ENCODE assay signal across 23 cellular contexts in genomic region chr7:747186-747585, GRCh38. TPM values are rescaled to one million over a fixed set of nuclear protein-coding genes. Genes with fewer than 3 reads are reported as not detected.
DNase-seq lines count a peak whose midpoint lies in the region; ATAC-seq, FAIRE-seq and TF ChIP-seq lines count a peak whose summit lies in the region.
"Had no signal": no experiment of that assay in that cellular context is flagged by ENCODE, and none has a peak within 500 bp of the region (broad histone marks: within the 10 kb centered on the region; RNA-seq: fewer than 3 reads in every experiment).

No MANE protein-coding gene starts in this region.

- no peak for DNase-seq in Caco-2
- DNase-seq in WERI-Rb-1 = peak; percentile 7
- peak; percentile 26 for DNase-seq in kidney
- no peak for DNase-seq in trophoblast cell
- DNase-seq in activated naive CD4-positive, alpha-beta T cell treated with anti-CD3 and anti-CD28 coated beads for 36 hours = no peak
- DNase-seq in G401 (ENCODE audit: low spot score) = no peak
- no peak for DNase-seq in NCI-H510A (lab: John Stamatoyannopoulos, UW)
- DNase-seq: CD4-positive, CD25-positive, alpha-beta regulatory T cell; DMS 273 treated with DMSO at 0.1 percent for 48 hours; DND-41; IMR-90; NCI-H1092 treated with DMSO at 0.1 percent for 48 hours; NCI-H1436 treated with DMSO at 0.1 percent for 48 hours; NCI-H1930; NCI-H2227 treated with DMSO at 0.1 percent for 48 hours; NCI-H510A treated with DMSO at 0.1 percent for 48 hours; NCI-H748 treated with DMSO at 0.1 percent for 48 hours had no signal

- no peaks in the 10 kb centered on the region for H3K79me1 ChIP-seq in trophoblast cell (ENCODE audit: low read length)

- CTCF ChIA-PET in Caco-2 (lab: Charles Lee) = no interaction called here
- CTCF ChIA-PET in activated naive CD4-positive, alpha-beta T cell treated with anti-CD3 and anti-CD28 coated beads for 36 hours (lab: Charles Lee) = no interaction called here

- intact Hi-C loops in Caco-2 (cut with micrococcal nuclease; ENCODE audit: unreplicated experiment) = no loop called here
- intact Hi-C loops in kidney (cut with DNase I) = no loop called here
- intact Hi-C loops in activated naive CD4-positive, alpha-beta T cell treated with anti-CD3 and anti-CD28 coated beads for 36 hours (cut with micrococcal nuclease) = no loop called here

- no peak overlapping the region for H3K9ac ChIP-seq in kidney (ENCODE audit: low read length in 2 of 2)
- no peak overlapping the region for H3K9ac ChIP-seq in trophoblast cell (ENCODE audit: low read length)
- H3K9ac ChIP-seq: KMS-11 had no signal

- H3K4ac ChIP-seq in trophoblast cell (ENCODE audit: low read depth, low read length) = no peak overlapping the region

- H4K12ac ChIP-seq in trophoblast cell (ENCODE audit: low read depth, low read length) = no peak overlapping the region

- H3K36me3 ChIP-seq in Caco-2 (ENCODE audit: control insufficient read depth, insufficient read depth, low read length) (no peaks in the 10 kb centered on the region; the same call in 1 of the 2 replicates), WERI-Rb-1 (peaks cover 25% of the 10 kb centered on the region), kidney (ENCODE audit: control insufficient read depth in 1 of 2, insufficient read depth in 2 of 2, low read length in 2 of 2) (peaks cover 5 to 8% of the 10 kb centered on the region in 2 donors), trophoblast cell (ENCODE audit: control insufficient read depth in 1 of 2, insufficient read depth in 2 of 2, low read length in 2 of 2) (peaks cover 12 to 18% of the 10 kb centered on the region in 2 experiments)

- no peak overlapping the region for H4K91ac ChIP-seq in trophoblast cell (ENCODE audit: low read depth, low read length)

- H3K4me3 Mint-ChIP-seq in Caco-2 (ENCODE audit: unreplicated experiment) = no peak overlapping the region
- H3K4me3 Mint-ChIP-seq in activated naive CD4-positive, alpha-beta T cell treated with anti-CD3 and anti-CD28 coated beads for 36 hours = no peak overlapping the region
- H3K4me3 Mint-ChIP-seq: CD4-positive, CD25-positive, alpha-beta regulatory T cell had no signal

- H3K36me3 Mint-ChIP-seq in Caco-2 (ENCODE audit: insufficient read depth, unreplicated experiment) = peaks cover 45% of the 10 kb centered on the region
- peaks cover 29% of the 10 kb centered on the region for H3K36me3 Mint-ChIP-seq in activated naive CD4-positive, alpha-beta T cell treated with anti-CD3 and anti-CD28 coated beads for 36 hours (ENCODE audit: low read depth)

- H3K27me3 Mint-ChIP-seq in Caco-2 (ENCODE audit: insufficient read depth, unreplicated experiment) = no peaks in the 10 kb centered on the region
- no peaks in the 10 kb centered on the region for H3K27me3 Mint-ChIP-seq in activated naive CD4-positive, alpha-beta T cell treated with anti-CD3 and anti-CD28 coated beads for 36 hours (ENCODE audit: low read depth)
- H3K27me3 Mint-ChIP-seq: CD4-positive, CD25-positive, alpha-beta regulatory T cell had no signal

- H3K9me3 ChIP-seq in Caco-2 (no peaks in the 10 kb centered on the region), WERI-Rb-1 (ENCODE audit: severe bottlenecking) (peaks cover 3% of the 10 kb centered on the region), kidney (ENCODE audit: control insufficient read depth in 1 of 2, low read length in 2 of 2) (no peaks in the 10 kb centered on the region), trophoblast cell (ENCODE audit: insufficient read depth, low read depth, low read length) (peaks cover 5% of the 10 kb centered on the region)

- H2AK5ac ChIP-seq in trophoblast cell (ENCODE audit: low read length) = no peak overlapping the region

- H2BK5ac ChIP-seq in trophoblast cell (ENCODE audit: low read depth, low read length, poor library complexity) = no peak overlapping the region

- in situ Hi-C loops in G401 (cut with HindIII; ENCODE audit: low sequenced_read_pairs) = no loop called here

- H3K4me3 ChIP-seq in Caco-2 (ENCODE audit: low read depth, low read length) = no peak overlapping the region
- H3K4me3 ChIP-seq in WERI-Rb-1 (ENCODE audit: low read depth, low read length) = no peak overlapping the region
- H3K4me3 ChIP-seq in kidney (ENCODE audit: low read length in 2 of 2) = no peak overlapping the region
- no peak overlapping the region for H3K4me3 ChIP-seq in trophoblast cell (ENCODE audit: low read depth, low read length)

- FAIRE-seq in kidney (lab: Jason Lieb, UNC) = no peak
- FAIRE-seq: GM12892, GM18507, H1 had no signal

- no peak overlapping the region for H4K8ac ChIP-seq in trophoblast cell (ENCODE audit: low read depth, low read length)

- H3K79me2 ChIP-seq in trophoblast cell (ENCODE audit: control insufficient read depth, insufficient read depth, low read length, poor library complexity) = no peaks in the 10 kb centered on the region

- no peak overlapping the region for H3K4me2 ChIP-seq in trophoblast cell (ENCODE audit: low read length)
- H3K4me2 ChIP-seq: KMS-11 had no signal

- no peak overlapping the region for H2BK120ac ChIP-seq in trophoblast cell (ENCODE audit: insufficient read depth, low read length, poor library complexity)

- no peak overlapping the region for H3K23ac ChIP-seq in trophoblast cell (ENCODE audit: low read length)

- no peak overlapping the region for H3K14ac ChIP-seq in trophoblast cell (ENCODE audit: low read length)

- no peaks in the 10 kb centered on the region for H3K27me3 ChIP-seq in Caco-2 (replicated peaks; ENCODE audit: control insufficient read depth, insufficient read depth, low read length)
- H3K27me3 ChIP-seq in WERI-Rb-1 (ENCODE audit: insufficient read depth, low read depth, severe bottlenecking) = no peaks in the 10 kb centered on the region
- H3K27me3 ChIP-seq in trophoblast cell (ENCODE audit: insufficient read depth, low read length) = no peaks in the 10 kb centered on the region

- peak overlapping the region; percentile 53 for H3K27ac Mint-ChIP-seq in Caco-2 (ENCODE audit: unreplicated experiment)
- H3K27ac Mint-ChIP-seq in activated naive CD4-positive, alpha-beta T cell treated with anti-CD3 and anti-CD28 coated beads for 36 hours = no peak overlapping the region
- H3K27ac Mint-ChIP-seq: CD4-positive, CD25-positive, alpha-beta regulatory T cell had no signal

- H3K4me1 ChIP-seq in Caco-2 = no peaks in the 10 kb centered on the region
- no peaks in the 10 kb centered on the region for H3K4me1 ChIP-seq in kidney (ENCODE audit: control insufficient read depth in 1 of 2, insufficient read depth in 1 of 2, low read depth in 1 of 2, low read length in 2 of 2)
- H3K4me1 ChIP-seq in trophoblast cell (ENCODE audit: control insufficient read depth in 1 of 2, insufficient read depth in 2 of 2, low read length in 2 of 2) = no peaks in the 10 kb centered on the region

- no peaks in the 10 kb centered on the region for H3K9me3 Mint-ChIP-seq in Caco-2 (ENCODE audit: unreplicated experiment)
- H3K9me3 Mint-ChIP-seq in activated naive CD4-positive, alpha-beta T cell treated with anti-CD3 and anti-CD28 coated beads for 36 hours = no peaks in the 10 kb centered on the region

- peak overlapping the region; percentile 17 for H3K18ac ChIP-seq in trophoblast cell (ENCODE audit: low read length)

- H3K4me1 Mint-ChIP-seq in Caco-2 (ENCODE audit: low read depth, unreplicated experiment) = no peaks in the 10 kb centered on the region
- no peaks in the 10 kb centered on the region for H3K4me1 Mint-ChIP-seq in activated naive CD4-positive, alpha-beta T cell treated with anti-CD3 and anti-CD28 coated beads for 36 hours (ENCODE audit: low read depth)

- WGBS in trophoblast cell (ENCODE audit: extremely low coverage, insufficient coverage, insufficient read length) = no CpG with 5 or more reads among the region's 12 CpGs

- POLR2A ChIA-PET in Caco-2 (lab: Charles Lee) = no interaction called here

- no peak for TF ChIP-seq CTCF in Caco-2 (IDR thresholded peaks at IDR 0.05; ENCODE audit: insufficient read depth in 1 of 2, low read depth in 1 of 2, low read length in 1 of 2, severe bottlenecking in 1 of 2, unreplicated experiment in 1 of 2)
- TF ChIP-seq CTCF in WERI-Rb-1 (IDR thresholded peaks at IDR 0.05; ENCODE audit: low read depth, low read length) = no peak
- no peak for TF ChIP-seq CTCF in kidney (IDR thresholded peaks at IDR 0.05; ENCODE audit: borderline replicate concordance, extremely low read depth, insufficient read depth)

- H3K27ac ChIP-seq in WERI-Rb-1 = no peak overlapping the region
- no peak overlapping the region for H3K27ac ChIP-seq in kidney (ENCODE audit: low read depth in 2 of 2, low read length in 2 of 2)
- no peak overlapping the region for H3K27ac ChIP-seq in trophoblast cell (ENCODE audit: low read depth, low read length)
- H3K27ac ChIP-seq: KMS-11 had no signal

- H2AFZ ChIP-seq in trophoblast cell (ENCODE audit: insufficient read depth, low read length, poor library complexity) = no peak overlapping the region

- no peak for ATAC-seq in GM19324 (IDR thresholded peaks at IDR 0.05; ENCODE audit: low FRiP score, unreplicated experiment)
- ATAC-seq: Panc1 had no signal

- BruUV-seq in Caco-2 (replicated peaks; lab: Mats Ljungman, UMichigan) = no TSS peak

- no peak overlapping the region for H2BK12ac ChIP-seq in trophoblast cell (ENCODE audit: low read length)

RNA-seq across cellular contexts. Expression of gene PRKAR1B, which starts 20.1 kb away (rescaled TPM):
- total RNA-seq in Caco-2 (2022) (56.6 and 60.0 TPM in 2 replicates), kidney (15.9 TPM)
- 21.4 TPM for polyA plus RNA-seq in kidney (ENCODE audit: insufficient read depth, low read depth, low replicate concordance)
- polyA plus RNA-seq in trophoblast cell (2013) = 2.6 and 3.4 TPM in 2 replicates
- 10 to 100 TPM; 15.5 to 15.8 TPM for total RNA-seq in activated naive CD4-positive, alpha-beta T cell treated with anti-CD3 and anti-CD28 coated beads for 36 hours
- total RNA-seq in G401 (2014; rRNA removed; shearing (Covaris generic)) = 73.7 and 83.1 TPM in 2 replicates

RNA-seq across cellular contexts. Expression of gene DNAAF5, which starts 20.7 kb away (rescaled TPM):
- total RNA-seq in Caco-2 (2022) = 51.4 and 53.4 TPM in 2 replicates
- total RNA-seq in kidney = 29.7 TPM
- polyA plus RNA-seq in kidney (ENCODE audit: insufficient read depth, low read depth, low replicate concordance) = 11.6 TPM
- 13.5 and 13.7 TPM in 2 replicates for polyA plus RNA-seq in trophoblast cell (2013)
- 10 to 100 TPM; 26.2 to 27.5 TPM for total RNA-seq in activated naive CD4-positive, alpha-beta T cell treated with anti-CD3 and anti-CD28 coated beads for 36 hours
- 54.0 and 63.5 TPM in 2 replicates for total RNA-seq in G401 (2014; rRNA removed; shearing (Covaris generic))

Comparison
In these comparisons a context has a peak if more than half of its experiments do, and no peak if none do; other contexts are left out.
1. DNase-seq: peak in WERI-Rb-1 (single experiment) and kidney (single experiment); none in Caco-2 (0 of 2), trophoblast cell (0 of 2), activated naive CD4-positive, alpha-beta T cell treated with anti-CD3 and anti-CD28 coated beads for 36 hours (single experiment), G401 (single experiment) and NCI-H510A (single experiment).